ENCODE assay signal across 10 cellular contexts in genomic region chr19:1417145-1417544, GRCh38. TPM values are rescaled to one million over a fixed set of nuclear protein-coding genes. Genes with fewer than 3 reads are reported as not detected.
DNase-seq lines count a peak whose midpoint lies in the region; TF ChIP-seq lines count a peak whose summit lies in the region.
"Had no signal": no experiment of that assay in that cellular context is flagged by ENCODE, and none has a peak within 500 bp of the region (broad histone marks: within the 10 kb centered on the region; RNA-seq: fewer than 3 reads in every experiment).

No MANE protein-coding gene starts in this region.

- CTCF ChIA-PET in MCF 10A (lab: Yijun Ruan, JAX), result interaction anchor here (1.0 to 1.1 kb wide), 2 partner anchors 20 to 27 kb away, joined by 3 to 5 read pairs; no protein-coding TSS in a partner anchor

- intact Hi-C loops in MCF 10A (cut with micrococcal nuclease), result no loop called here
- intact Hi-C loops in ascending aorta (cut with DNase I), result no loop called here

- H3K9me3 Mint-ChIP-seq in MCF 10A (ENCODE audit: unreplicated experiment), result no peaks in the 10 kb centered on the region
- H3K9me3 Mint-ChIP-seq in mesothelial cell of epicardium, result no peaks in the 10 kb centered on the region
- H3K9me3 Mint-ChIP-seq: activated T-cell treated with anti-CD3 and anti-CD28 coated beads, Interleukin-2, amount 50 U/mL, for 4 hours had no signal

- DNase-seq in MCF 10A (ENCODE audit: unreplicated experiment), result no peak
- DNase-seq in mesothelial cell of epicardium (ENCODE audit: low spot score in 2 of 2, unreplicated experiment in 2 of 2), result no peak
- DNase-seq in ascending aorta (ENCODE audit: low spot score in 2 of 2), result no peak
- DNase-seq in WERI-Rb-1, result no peak
- no peak for DNase-seq in stimulated activated CD4-positive, alpha-beta T cell treated with anti-CD3 and anti-CD28 coated beads, Interleukin-1b, Interleukin-23, amount 100 ng/mL, for 48 hours
- DNase-seq: activated T-cell treated with anti-CD3 and anti-CD28 coated beads, Interleukin-2, amount 50 U/mL, for 4 hours; erythroblast; NCI-H2171 treated with DMSO at 0.1 percent for 48 hours had no signal

- H3K36me3 Mint-ChIP-seq in MCF 10A (ENCODE audit: insufficient read depth, unreplicated experiment) (peaks cover 71% of the 10 kb centered on the region), mesothelial cell of epicardium (peaks cover 9% of the 10 kb centered on the region)

- TF ChIP-seq CTCF in C4-2B (conservative IDR thresholded peaks at IDR 0.05), result no peak
- no peak for TF ChIP-seq CTCF in MCF 10A (IDR thresholded peaks at IDR 0.05; ENCODE audit: unreplicated experiment)
- TF ChIP-seq CTCF in mesothelial cell of epicardium (IDR thresholded peaks at IDR 0.05; ENCODE audit: unreplicated experiment), result no peak
- TF ChIP-seq CTCF in ascending aorta (IDR thresholded peaks at IDR 0.05), result no peak
- TF ChIP-seq CTCF in WERI-Rb-1 (IDR thresholded peaks at IDR 0.05; ENCODE audit: low read depth, low read length), result no peak

- no TSS peak for BruUV-seq in MCF 10A (replicated peaks; lab: Mats Ljungman, UMichigan)

- H3K9me3 ChIP-seq in ascending aorta, result no peaks in the 10 kb centered on the region
- no peaks in the 10 kb centered on the region for H3K9me3 ChIP-seq in WERI-Rb-1 (ENCODE audit: severe bottlenecking)
- H3K9me3 ChIP-seq: BLaER1 had no signal

- H3K4me1 Mint-ChIP-seq in MCF 10A (ENCODE audit: insufficient read depth, unreplicated experiment), result peaks cover 16% of the 10 kb centered on the region
- peaks cover 48% of the 10 kb centered on the region for H3K4me1 Mint-ChIP-seq in mesothelial cell of epicardium

- H3K27me3 Mint-ChIP-seq in MCF 10A (ENCODE audit: insufficient read depth, unreplicated experiment), result no peaks in the 10 kb centered on the region
- no peaks in the 10 kb centered on the region for H3K27me3 Mint-ChIP-seq in mesothelial cell of epicardium (ENCODE audit: low read depth)

- POLR2A ChIA-PET in MCF 10A (lab: Yijun Ruan, JAX), result interaction anchor here (0.6 to 2.1 kb wide), 4 partner anchors 12 to 400 kb away, joined by 3 to 5 read pairs (median 4); no protein-coding TSS in a partner anchor

- H3K4me1 ChIP-seq in ascending aorta, result peaks cover 12 to 23% of the 10 kb centered on the region in 2 donors

- H3K27ac Mint-ChIP-seq in MCF 10A (ENCODE audit: low read depth, unreplicated experiment), result peak overlapping the region; percentile 30
- peak overlapping the region; percentile 99 for H3K27ac Mint-ChIP-seq in mesothelial cell of epicardium

- peak overlapping the region; percentile 99 for H3K27ac ChIP-seq in C4-2B
- peak overlapping the region in 1 of 2 donors; percentile 87 for H3K27ac ChIP-seq in ascending aorta
- H3K27ac ChIP-seq in WERI-Rb-1, result no peak overlapping the region
- H3K27ac ChIP-seq: BLaER1 had no signal

- H3K4me3 ChIP-seq in ascending aorta (no peak overlapping the region), WERI-Rb-1 (ENCODE audit: low read depth, low read length) (no peak overlapping the region)
- H3K4me3 ChIP-seq: BLaER1 had no signal

- H3K4me3 Mint-ChIP-seq in MCF 10A (ENCODE audit: unreplicated experiment), result no peak overlapping the region
- H3K4me3 Mint-ChIP-seq in mesothelial cell of epicardium, result peak overlapping the region; percentile 21
- H3K4me3 Mint-ChIP-seq: activated T-cell treated with anti-CD3 and anti-CD28 coated beads, Interleukin-2, amount 50 U/mL, for 4 hours had no signal

- H3K27me3 ChIP-seq in ascending aorta, result no peaks in the 10 kb centered on the region
- no peaks in the 10 kb centered on the region for H3K27me3 ChIP-seq in WERI-Rb-1 (ENCODE audit: insufficient read depth, low read depth, severe bottlenecking)
- H3K27me3 ChIP-seq: BLaER1 had no signal

- H3K36me3 ChIP-seq in ascending aorta (peaks cover 39% of the 10 kb centered on the region in 2 donors), WERI-Rb-1 (peaks cover 74% of the 10 kb centered on the region)

RNA-seq across cellular contexts. Expression of gene DAZAP1, which starts 9.8 kb away (rescaled TPM):
- 219 and 246 TPM in 2 replicates for total RNA-seq in MCF 10A (2022)
- total RNA-seq in mesothelial cell of epicardium, result 130 to 134 TPM (median 131 TPM) in 3 replicates
- total RNA-seq in ascending aorta, result 15.8 TPM

RNA-seq across cellular contexts. Expression of gene GAMT, which starts 15.8 kb away (rescaled TPM):
- total RNA-seq in MCF 10A (2022) (3.2 and 7.0 TPM in 2 replicates), mesothelial cell of epicardium (41.5 to 44.5 TPM (median 42.6 TPM) in 3 replicates), ascending aorta (56.4 TPM)

RNA-seq across cellular contexts. Expression of gene RPS15, which starts 21.1 kb away (rescaled TPM):
- total RNA-seq in MCF 10A (2022) (1,168 and 1,243 TPM in 2 replicates), mesothelial cell of epicardium (1,014 to 1,040 TPM (median 1,034 TPM) in 3 replicates), ascending aorta (3,111 TPM)

RNA-seq across cellular contexts. Expression of gene APC2, which starts 32.8 kb away (rescaled TPM):
- total RNA-seq in MCF 10A (2022) (0.15 and 0.23 TPM in 2 replicates), mesothelial cell of epicardium (2.3 to 2.8 TPM (median 2.4 TPM) in 3 replicates), ascending aorta (not detected)

RNA-seq across cellular contexts. Expression of gene NDUFS7, which starts 33.4 kb away (rescaled TPM):
- 135 and 137 TPM in 2 replicates for total RNA-seq in MCF 10A (2022)
- total RNA-seq in mesothelial cell of epicardium, result 52.2 to 56.8 TPM (median 55.9 TPM) in 3 replicates
- total RNA-seq in ascending aorta, result 216 TPM
